Comparison of ENCODE assay signal across 9 cellular contexts in the genomic region with DNA sequence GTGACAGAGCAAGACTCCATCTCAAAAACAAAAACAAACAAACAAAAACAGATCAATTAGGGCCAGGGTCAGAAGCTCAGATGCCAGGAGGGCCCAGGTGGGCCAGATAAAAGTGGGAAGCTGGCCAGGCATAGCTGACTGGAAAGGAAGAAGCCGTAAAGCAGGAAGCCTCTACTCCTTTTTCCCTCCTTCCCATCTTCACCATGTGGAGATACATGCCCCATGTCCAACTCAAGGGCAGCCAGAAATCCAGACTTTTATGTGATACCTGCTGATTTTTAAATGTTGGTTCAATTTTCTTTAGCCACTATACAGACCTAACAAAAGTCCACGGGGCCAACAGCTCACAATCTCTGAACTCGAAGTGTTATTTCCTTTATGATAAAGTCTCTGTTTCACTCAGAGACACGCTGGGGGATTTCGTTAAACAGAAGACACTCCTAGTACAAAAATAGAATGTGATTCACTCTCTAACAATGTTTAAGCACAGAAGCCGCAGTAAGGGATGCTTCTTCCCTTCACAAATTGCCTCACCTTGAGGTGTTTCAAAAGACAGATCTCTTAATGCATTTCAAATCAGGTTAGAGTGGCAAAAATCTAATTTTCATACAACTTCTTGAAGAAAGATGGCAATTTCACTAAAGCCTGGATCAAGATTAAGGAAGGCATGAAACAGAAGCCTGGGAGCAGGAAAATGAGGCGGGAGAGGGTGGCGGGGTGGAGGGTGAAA. TPM values are rescaled to one million over a fixed set of nuclear protein-coding genes. Genes with fewer than 3 reads are reported as not detected.
DNase-seq lines count a peak whose midpoint lies in the region; ATAC-seq lines count a peak whose summit lies in the region.
"Had no signal": no experiment of that assay in that cellular context is flagged by ENCODE, and none has a peak within 500 bp of the region (broad histone marks: within the 10 kb centered on the region; RNA-seq: fewer than 3 reads in every experiment).

No MANE protein-coding gene starts in this region.

- CTCF ChIA-PET in activated CD4-positive, alpha-beta memory T cell treated with anti-CD3 and anti-CD28 coated beads for 36 hours (lab: Charles Lee): interaction anchor here (1.7 kb wide), 1 partner anchor 157 kb away, joined by 3 read pairs; no protein-coding TSS in a partner anchor

- no peaks in the 10 kb centered on the region for H3K36me3 Mint-ChIP-seq in activated CD4-positive, alpha-beta memory T cell treated with anti-CD3 and anti-CD28 coated beads for 36 hours
- H3K36me3 Mint-ChIP-seq: activated naive CD8-positive, alpha-beta T cell treated with anti-CD3 and anti-CD28 coated beads, Interleukin-2, amount 10 ng/mL, durations not matched to agents 7 days and 5 days had no signal

- DNase-seq in AG08395 (ENCODE audit: low spot score) (peak; percentile 30), astrocyte of the hippocampus (ENCODE audit: low read depth, low spot score) (peak; percentile 44), ureter (ENCODE audit: low spot score) (peak; percentile 13), HT-29 (ENCODE audit: low spot score) (no peak), NCI-H2107 treated with DMSO at 0.1 percent for 48 hours (lab: John Stamatoyannopoulos, UW; ENCODE audit: unreplicated experiment) (no peak)
- DNase-seq in activated CD4-positive, alpha-beta memory T cell treated with anti-CD3 and anti-CD28 coated beads for 36 hours: no peak
- DNase-seq: activated naive CD8-positive, alpha-beta T cell treated with anti-CD3 and anti-CD28 coated beads, Interleukin-2, amount 10 ng/mL, durations not matched to agents 7 days and 5 days had no signal

- no peaks in the 10 kb centered on the region for H3K9me3 Mint-ChIP-seq in activated CD4-positive, alpha-beta memory T cell treated with anti-CD3 and anti-CD28 coated beads for 36 hours
- H3K9me3 Mint-ChIP-seq: activated naive CD8-positive, alpha-beta T cell treated with anti-CD3 and anti-CD28 coated beads, Interleukin-2, amount 10 ng/mL, durations not matched to agents 7 days and 5 days had no signal

- no peaks in the 10 kb centered on the region for H3K27me3 Mint-ChIP-seq in activated CD4-positive, alpha-beta memory T cell treated with anti-CD3 and anti-CD28 coated beads for 36 hours

- no peak overlapping the region for H3K4me3 Mint-ChIP-seq in activated CD4-positive, alpha-beta memory T cell treated with anti-CD3 and anti-CD28 coated beads for 36 hours
- H3K4me3 Mint-ChIP-seq: activated naive CD8-positive, alpha-beta T cell treated with anti-CD3 and anti-CD28 coated beads, Interleukin-2, amount 10 ng/mL, durations not matched to agents 7 days and 5 days had no signal

- no peak overlapping the region for H3K27ac Mint-ChIP-seq in activated CD4-positive, alpha-beta memory T cell treated with anti-CD3 and anti-CD28 coated beads for 36 hours
- H3K27ac Mint-ChIP-seq: activated naive CD8-positive, alpha-beta T cell treated with anti-CD3 and anti-CD28 coated beads, Interleukin-2, amount 10 ng/mL, durations not matched to agents 7 days and 5 days had no signal

- H3K4me1 Mint-ChIP-seq in activated CD4-positive, alpha-beta memory T cell treated with anti-CD3 and anti-CD28 coated beads for 36 hours (ENCODE audit: low read depth): peaks cover 12% of the 10 kb centered on the region
- H3K4me1 Mint-ChIP-seq: activated naive CD8-positive, alpha-beta T cell treated with anti-CD3 and anti-CD28 coated beads, Interleukin-2, amount 10 ng/mL, durations not matched to agents 7 days and 5 days had no signal

- ATAC-seq in GM19351 (IDR thresholded peaks at IDR 0.05; ENCODE audit: unreplicated experiment) (peak; percentile 95), HG03175 (IDR thresholded peaks at IDR 0.05; ENCODE audit: unreplicated experiment) (peak; percentile 80)

- intact Hi-C loops in activated CD4-positive, alpha-beta memory T cell treated with anti-CD3 and anti-CD28 coated beads for 36 hours (cut with micrococcal nuclease): no loop called here

- POLR2A ChIA-PET in activated CD4-positive, alpha-beta memory T cell treated with anti-CD3 and anti-CD28 coated beads for 36 hours (lab: Charles Lee): no interaction called here

RNA-seq across cellular contexts. Expression of a gene that starts 14.0 kb away (rescaled TPM):
- total RNA-seq in ureter: not detected
- total RNA-seq in activated CD4-positive, alpha-beta memory T cell treated with anti-CD3 and anti-CD28 coated beads for 36 hours: not detected
- total RNA-seq in HT-29 (2014; rRNA removed; shearing (Covaris generic)): not detected in 2 replicates
- total RNA-seq: activated naive CD8-positive, alpha-beta T cell treated with anti-CD3 and anti-CD28 coated beads, Interleukin-2, amount 10 ng/mL, durations not matched to agents 7 days and 5 days had no signal

RNA-seq across cellular contexts. Expression of a gene that starts 48.9 kb away (rescaled TPM):
- total RNA-seq in ureter: 124 TPM
- total RNA-seq in activated CD4-positive, alpha-beta memory T cell treated with anti-CD3 and anti-CD28 coated beads for 36 hours: 10 to 100 TPM; 13.7 to 14.4 TPM
- 8.4 and 8.5 TPM in 2 replicates for total RNA-seq in HT-29 (2014; rRNA removed; shearing (Covaris generic))

RNA-seq across cellular contexts. Expression of a gene that starts 49.0 kb away (rescaled TPM):
- 10.1 TPM for total RNA-seq in ureter
- 10 to 100 TPM; 10.5 to 10.8 TPM for total RNA-seq in activated CD4-positive, alpha-beta memory T cell treated with anti-CD3 and anti-CD28 coated beads for 36 hours
- 0.83 and 1.3 TPM in 2 replicates for total RNA-seq in HT-29 (2014; rRNA removed; shearing (Covaris generic))

Comparison
In these comparisons a context has a peak if more than half of its experiments do, and no peak if none do; other contexts are left out.
1. DNase-seq: peak in AG08395 (single experiment), astrocyte of the hippocampus (single experiment) and ureter (single experiment); none in activated CD4-positive, alpha-beta memory T cell treated with anti-CD3 and anti-CD28 coated beads for 36 hours (single experiment), HT-29 (single experiment) and NCI-H2107 treated with DMSO at 0.1 percent for 48 hours (single experiment).